Comparison of ENCODE assay signal across 10 cellular contexts in genomic region chr1:36542962-36543515, GRCh38.
A peak's percentile ranks its signal among the peaks of the same experiment; 100 is the strongest.
DNase-seq lines count a peak whose midpoint lies in the region; ATAC-seq, FAIRE-seq and TF ChIP-seq lines count a peak whose summit lies in the region.
"Had no signal": no experiment of that assay in that cellular context is flagged by ENCODE, and none has a peak within 500 bp of the region (broad histone marks: within the 10 kb centered on the region; RNA-seq: fewer than 3 reads in every experiment).

No MANE protein-coding gene starts in this region.

- peak overlapping the region; percentile 15; the same call in 1 of the 2 replicates for H2AFZ ChIP-seq in H1 (ENCODE audit: low read length)

- no peak overlapping the region for H3K14ac ChIP-seq in H1 (ENCODE audit: insufficient read length)

- H2BK12ac ChIP-seq in H1 (ENCODE audit: low read depth, low read length): no peak overlapping the region

- CTCF ChIA-PET in H1 (lab: Charles Lee; ENCODE audit: partially characterized antibody): interaction anchor here (0.7 to 3.5 kb wide), 29 partner anchors 8 to 916 kb away, joined by 3 to 62 read pairs (median 4); no protein-coding TSS in a partner anchor

- H3K79me2 ChIP-seq in H1 (ENCODE audit: control insufficient read depth in 1 of 2, insufficient read depth in 2 of 2, low read length in 2 of 2): no peaks in the 10 kb centered on the region

- DNase-seq in G401 (ENCODE audit: low spot score) (peak; percentile 5), NCI-H524 treated with DMSO at 0.1 percent for 48 hours (lab: John Stamatoyannopoulos, UW) (peak; percentile 44), H1 (ENCODE audit: low read depth in 1 of 2, low spot score in 2 of 2) (no peak), GM20000 (ENCODE audit: low spot score) (no peak)
- no peak for DNase-seq in activated T-cell treated with anti-CD3 and anti-CD28 coated beads, Interleukin-2, amount 50 U/mL, for 48 hours
- DNase-seq in activated CD4-positive, CD25-positive, alpha-beta regulatory T cell (lab: John Stamatoyannopoulos, UW): no peak
- DNase-seq: dorsolateral prefrontal cortex, NCI-H1048 had no signal

- no peaks in the 10 kb centered on the region for H3K27me3 ChIP-seq in H1 (replicated peaks in 1 of 4; ENCODE audit: control insufficient read depth in 3 of 4, extremely low read depth in 1 of 4, insufficient read depth in 3 of 4, low read length in 3 of 4)

- H3K27ac ChIP-seq in 22Rv1 (no peak overlapping the region), H1 (ENCODE audit: low read depth, low read length) (no peak overlapping the region)
- H3K27ac ChIP-seq: dorsolateral prefrontal cortex had no signal

- TF ChIP-seq EP300 in H1 (IDR thresholded peaks at IDR 0.05; ENCODE audit: borderline replicate concordance in 1 of 2, low read depth in 2 of 2, low read length in 2 of 2): no peak

- 73% methylated on average over 6 of the region's 6 CpGs; no CpG with 5 or more reads in 1 of the 2 experiments for WGBS in H1 (ENCODE audit: extremely low coverage in 1 of 2, insufficient coverage in 1 of 2, insufficient read length in 1 of 2, insufficient replicate concordance in 2 of 2, low coverage in 1 of 2, low lambda C conversion rate in 2 of 2, missing lambda C conversion rate in 1 of 2), 2 experiments

- no peak overlapping the region for H3K56ac ChIP-seq in H1 (replicated peaks; ENCODE audit: insufficient read length, low read depth, low read length)

- TF ChIP-seq CTCF in 22Rv1 (IDR thresholded peaks at IDR 0.05) (peak; percentile 33; the same call in 1 of the 2 replicates), H1 (IDR thresholded peaks at IDR 0.05; ENCODE audit: control extremely low read depth in 1 of 3, insufficient read depth in 1 of 3, low read depth in 1 of 3, low read length in 3 of 3) (peak; percentile 21 to 76 (median 68)), GM20000 (IDR thresholded peaks at IDR 0.05; ENCODE audit: extremely low read depth, missing control alignments) (no peak)

- in situ Hi-C loops in G401 (cut with HindIII; ENCODE audit: low sequenced_read_pairs): no loop called here

- H3K9ac ChIP-seq in H1 (replicated peaks in 1 of 4; ENCODE audit: extremely low read depth in 1 of 4, low read depth in 3 of 4, low read length in 3 of 4): no peak overlapping the region

- POLR2A ChIA-PET in H1 (lab: Charles Lee; ENCODE audit: partially characterized antibody): interaction anchor here (0.7 kb wide), 1 partner anchor 11 kb away, joined by 3 read pairs; no protein-coding TSS in a partner anchor

- no peak overlapping the region for H2BK15ac ChIP-seq in H1 (ENCODE audit: low read length)

- H2BK120ac ChIP-seq in H1 (replicated peaks; ENCODE audit: low read depth, low read length): no peak overlapping the region

- no peak overlapping the region for H3K4me3 ChIP-seq in H1 (ENCODE audit: extremely low read depth in 1 of 4, insufficient read depth in 2 of 4, low read depth in 3 of 4, low read length in 4 of 4)
- H3K4me3 ChIP-seq: dorsolateral prefrontal cortex had no signal

- H3K79me1 ChIP-seq in H1 (ENCODE audit: low read depth, low read length): no peaks in the 10 kb centered on the region

- H2BK20ac ChIP-seq in H1 (ENCODE audit: low read length): no peak overlapping the region

- no peak overlapping the region for H3K23ac ChIP-seq in H1 (ENCODE audit: insufficient read length)

- TF ChIP-seq POLR2A in H1 (IDR thresholded peaks at IDR 0.05; ENCODE audit: control extremely low read depth in 1 of 2, low read depth in 2 of 2, low read length in 2 of 2): no peak

- no peak overlapping the region for H3K18ac ChIP-seq in H1 (ENCODE audit: extremely low read depth, low read length)

- peak; percentile 21 to 45; a peak in 2 of 4 replicates for TF ChIP-seq RAD21 in H1 (IDR thresholded peaks at IDR 0.05 in 1 of 2, conservative IDR thresholded peaks at IDR 0.05 in 1 of 2; ENCODE audit: low read depth in 2 of 2, low read length in 2 of 2)

- no peak overlapping the region for H2AK5ac ChIP-seq in H1 (ENCODE audit: low read depth, low read length)

- H3K9me3 ChIP-seq in H1 (ENCODE audit: insufficient read depth in 2 of 2, low read depth in 1 of 2, low read length in 1 of 2): no peaks in the 10 kb centered on the region

- no peak overlapping the region for H4K8ac ChIP-seq in H1 (ENCODE audit: extremely low read depth, insufficient read depth, low read length)

- ATAC-seq in HG02981 (IDR thresholded peaks at IDR 0.05; ENCODE audit: unreplicated experiment): no peak

- FAIRE-seq in H1 (lab: Jason Lieb, UNC): peak; percentile 91

- no peaks in the 10 kb centered on the region; a peak in 1 of 7 replicates for H3K4me1 ChIP-seq in H1 (replicated peaks in 1 of 4; ENCODE audit: control insufficient read depth in 3 of 4, insufficient read depth in 4 of 4, low read length in 3 of 4)

- no peak overlapping the region for H4K5ac ChIP-seq in H1 (ENCODE audit: insufficient read length, low read depth, low read length)

- H3K4ac ChIP-seq in H1 (replicated peaks; ENCODE audit: insufficient read length, low read depth, low read length): no peak overlapping the region

- H2BK5ac ChIP-seq in H1 (ENCODE audit: low read depth, low read length): no peak overlapping the region

- H3K36me3 ChIP-seq in H1 (ENCODE audit: control insufficient read depth in 2 of 4, insufficient read depth in 4 of 4, low read length in 3 of 4): no peaks in the 10 kb centered on the region

- H3K4me2 ChIP-seq in H1 (ENCODE audit: insufficient read depth in 1 of 2, low read depth in 2 of 2, low read length in 2 of 2): no peak overlapping the region

- H4K20me1 ChIP-seq in H1 (replicated peaks in 1 of 2; ENCODE audit: control insufficient read depth in 1 of 2, insufficient read depth in 2 of 2, low read length in 2 of 2): no peaks in the 10 kb centered on the region

- no peaks in the 10 kb centered on the region for H3K23me2 ChIP-seq in H1 (ENCODE audit: low read depth, low read length)

- H4K91ac ChIP-seq in H1 (replicated peaks; ENCODE audit: insufficient read length, low read length): no peak overlapping the region

TF ChIP-seq in H1, 55 proteins besides CTCF, POLR2A, EP300 and RAD21:
- TF ChIP-seq ASH2L (IDR thresholded peaks at IDR 0.05; ENCODE audit: low read length) (no peak), CEBPB (IDR thresholded peaks at IDR 0.05; ENCODE audit: low read depth, low read length) (no peak), CREB1 (IDR thresholded peaks at IDR 0.05) (peak; percentile 68)

Comparison
In these comparisons a context has a peak if more than half of its experiments do, and no peak if none do; other contexts are left out.
1. DNase-seq: peak in G401 (single experiment) and NCI-H524 treated with DMSO at 0.1 percent for 48 hours (single experiment); none in H1 (0 of 2), GM20000 (single experiment), activated T-cell treated with anti-CD3 and anti-CD28 coated beads, Interleukin-2, amount 50 U/mL, for 48 hours (0 of 2) and activated CD4-positive, CD25-positive, alpha-beta regulatory T cell (0 of 4).